ENCODE assay signal across 8 cellular contexts in the genomic region with DNA sequence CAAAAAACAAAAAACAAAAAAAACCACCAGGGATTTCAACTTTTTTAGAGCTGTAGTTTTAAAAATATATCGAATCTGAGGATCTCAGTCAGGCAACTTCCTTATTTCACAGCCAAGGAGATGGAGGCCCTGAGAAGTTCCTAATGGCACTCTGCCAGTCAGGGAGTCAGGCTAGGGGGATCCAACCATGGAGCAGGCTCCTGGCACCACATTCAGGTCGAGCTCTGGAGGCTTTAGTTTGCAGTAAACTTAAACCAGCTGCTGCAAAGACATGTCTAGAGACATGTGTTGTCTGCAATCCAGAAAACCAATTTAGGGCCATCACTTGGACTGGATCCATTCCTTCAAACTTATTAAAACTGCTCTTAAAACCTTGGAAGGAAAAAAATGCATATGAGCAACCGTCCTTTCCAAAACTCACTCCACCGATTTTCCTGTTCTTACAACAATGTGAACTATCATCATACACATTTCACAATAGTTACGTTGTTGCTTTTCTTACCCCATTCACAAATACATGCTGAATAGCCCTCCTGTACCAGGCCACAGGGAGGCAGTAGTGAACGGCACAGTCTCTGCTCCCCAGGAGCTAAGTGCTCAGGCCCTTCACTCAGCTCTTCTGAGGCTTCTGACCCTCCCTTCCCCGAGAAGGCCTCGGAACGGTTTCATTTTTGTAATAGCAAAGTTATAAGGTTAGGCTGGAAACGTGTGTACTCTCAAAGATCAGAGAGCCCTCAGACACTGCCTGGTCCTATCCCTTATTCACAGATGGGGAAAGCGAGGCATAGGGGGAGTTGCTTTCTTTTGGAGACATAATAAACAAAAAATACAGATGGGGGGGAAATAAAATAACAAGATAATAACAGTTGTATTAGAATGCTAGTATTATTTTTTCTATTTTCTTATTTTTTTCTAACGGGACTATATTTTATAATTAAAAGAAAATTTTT. TPM values are rescaled to one million over a fixed set of nuclear protein-coding genes. Genes with fewer than 3 reads are reported as not detected.
DNase-seq lines count a peak whose midpoint lies in the region; ATAC-seq, FAIRE-seq and TF ChIP-seq lines count a peak whose summit lies in the region.

No MANE protein-coding gene starts in this region.

- POLR2A ChIA-PET in HepG2 (lab: Yijun Ruan, JAX): interaction anchor here (1.0 to 1.8 kb wide), 4 partner anchors 21 to 85 kb away, joined by 3 to 8 read pairs (median 4); a partner anchor contains a TSS

- CTCF ChIA-PET in mammary epithelial cell (lab: Charles Lee; ENCODE audit: low non-redundant PET): interaction anchor here (0.6 to 0.9 kb wide), 2 partner anchors 50 to 86 kb away, joined by 3 to 4 read pairs; no protein-coding TSS in a partner anchor
- CTCF ChIA-PET in HepG2 (lab: Yijun Ruan, JAX; ENCODE audit: low intra/inter-chr PET ratio, low total read pairs): interaction anchor here (7.2 kb wide), 1 partner anchor 86 kb away, joined by 81 read pairs; no protein-coding TSS in a partner anchor

- TF ChIP-seq EP300 in HepG2 (IDR thresholded peaks at IDR 0.05; ENCODE audit: low read depth in 2 of 2, low read length in 2 of 2) (no peak), HepG2 (CRISPR knock-in tag; IDR thresholded peaks at IDR 0.05; ENCODE audit: borderline replicate concordance) (no peak), transverse colon (IDR thresholded peaks at IDR 0.05; ENCODE audit: low read depth) (no peak)

- in situ Hi-C loops in mammary epithelial cell (cut with MboI; ENCODE audit: low sequenced_read_pairs in 2 of 2): loop anchor here in 1 of 2 donors (5.0 kb wide), 1 partner anchor 92 kb away; no protein-coding TSS in a partner anchor
- in situ Hi-C loops in HepG2 (cut with HindIII; ENCODE audit: extremely low pct_ligation_motif_present, low pct_unique_long_range_greater_than_20kb): no loop called here
- in situ Hi-C loops in transverse colon (cut with MboI; ENCODE audit: low pct_ligation_motif_present in 1 of 4, low pct_unique_long_range_greater_than_20kb in 1 of 4, low sequenced_read_pairs in 3 of 4): loop anchor here in 3 of 4 donors (5.0 to 25.0 kb wide), 3 partner anchors 85 to 602 kb away; no protein-coding TSS in a partner anchor

- H3K36me3 ChIP-seq in GM23338 (ENCODE audit: insufficient read depth): no peaks in the 10 kb centered on the region; the same call in 1 of the 2 replicates
- peaks cover 6% of the 10 kb centered on the region for H3K36me3 ChIP-seq in mammary epithelial cell (ENCODE audit: insufficient read depth, low read length)
- H3K36me3 ChIP-seq in HepG2 (replicated peaks in 1 of 2; ENCODE audit: control insufficient read depth in 1 of 2, insufficient read depth in 2 of 2, low read length in 2 of 2): peaks cover 2 to 17% of the 10 kb centered on the region in 2 experiments; a peak in 4 of 5 replicates
- no peaks in the 10 kb centered on the region for H3K36me3 ChIP-seq in transverse colon

- TF ChIP-seq POLR2A in HepG2 (IDR thresholded peaks at IDR 0.05; ENCODE audit: insufficient read depth in 1 of 2, low read depth in 2 of 2, low read length in 2 of 2): no peak
- TF ChIP-seq POLR2A in transverse colon (IDR thresholded peaks at IDR 0.05): no peak

- peak; percentile 83 for FAIRE-seq in HepG2 (lab: Jason Lieb, UNC)

- H3K9me2 ChIP-seq in GM23338 (ENCODE audit: insufficient read depth): no peaks in the 10 kb centered on the region

- H3K27ac ChIP-seq in GM23338 (ENCODE audit: low read depth) (no peak overlapping the region), mammary epithelial cell (ENCODE audit: insufficient read depth, low read depth, low read length) (no peak overlapping the region), HepG2 (ENCODE audit: extremely low read length, insufficient read depth, low read length) (peak overlapping the region; percentile 2), transverse colon (peak overlapping the region; percentile 58 to 78 (median 60))

- H3F3A ChIP-seq in GM23338 (replicated peaks; ENCODE audit: low read depth): no peaks in the 10 kb centered on the region

- H3K27me3 Mint-ChIP-seq in GM23338 (ENCODE audit: insufficient read depth, low read depth, poor library complexity): peaks cover 2% of the 10 kb centered on the region

- H3K27me3 ChIP-seq in GM23338 (ENCODE audit: insufficient read depth) (no peaks in the 10 kb centered on the region), mammary epithelial cell (ENCODE audit: insufficient read depth, low read length) (no peaks in the 10 kb centered on the region), HepG2 (ENCODE audit: control insufficient read depth in 1 of 2, insufficient read depth in 2 of 2, low read length in 2 of 2) (no peaks in the 10 kb centered on the region), transverse colon (no peaks in the 10 kb centered on the region)

- H2AFZ ChIP-seq in GM23338 (no peak overlapping the region), mammary epithelial cell (ENCODE audit: low read depth, low read length) (no peak overlapping the region), HepG2 (ENCODE audit: low read length) (no peak overlapping the region)

- peaks cover 2% of the 10 kb centered on the region; the same call in 2 of the 3 replicates for H3K4me1 Mint-ChIP-seq in GM23338

- ATAC-seq in GM23338: peak; percentile 92
- peak; percentile 96 for ATAC-seq in HepG2
- no peak for ATAC-seq in GM18511 (IDR thresholded peaks at IDR 0.05; ENCODE audit: unreplicated experiment)

- H3K79me2 ChIP-seq in GM23338 (replicated peaks; ENCODE audit: insufficient read depth) (no peaks in the 10 kb centered on the region), mammary epithelial cell (ENCODE audit: insufficient read depth, low read length) (no peaks in the 10 kb centered on the region), HepG2 (ENCODE audit: insufficient read depth, low read length) (no peaks in the 10 kb centered on the region)

- no peaks in the 10 kb centered on the region; the same call in 1 of the 2 replicates for H3K4me1 ChIP-seq in GM23338 (ENCODE audit: insufficient read depth)
- peaks cover 44% of the 10 kb centered on the region for H3K4me1 ChIP-seq in mammary epithelial cell (ENCODE audit: insufficient read depth, low read length)
- peaks cover 11% of the 10 kb centered on the region for H3K4me1 ChIP-seq in HepG2 (ENCODE audit: insufficient read depth, low read length)
- peaks cover 0 to 18% (median 5%) of the 10 kb centered on the region in 4 donors for H3K4me1 ChIP-seq in transverse colon

- peaks cover 11% of the 10 kb centered on the region; the same call in 2 of the 3 replicates for H3K36me3 Mint-ChIP-seq in GM23338 (ENCODE audit: low read depth)

- H3K9me3 ChIP-seq in mammary epithelial cell (replicated peaks; ENCODE audit: insufficient read depth, low read length): no peaks in the 10 kb centered on the region
- H3K9me3 ChIP-seq in HepG2 (ENCODE audit: low read length): no peaks in the 10 kb centered on the region
- no peaks in the 10 kb centered on the region for H3K9me3 ChIP-seq in transverse colon

- peak; percentile 61 for TF ChIP-seq RAD21 in HepG2 (CRISPR knock-in tag; IDR thresholded peaks at IDR 0.05)

- H4K20me1 ChIP-seq in GM23338 (replicated peaks; ENCODE audit: insufficient read depth) (no peaks in the 10 kb centered on the region), mammary epithelial cell (ENCODE audit: insufficient read depth, low read length) (no peaks in the 10 kb centered on the region), HepG2 (ENCODE audit: insufficient read depth, low read length) (no peaks in the 10 kb centered on the region)

- no peak overlapping the region for H3K9ac ChIP-seq in mammary epithelial cell (ENCODE audit: insufficient read depth, low read length)
- no peak overlapping the region for H3K9ac ChIP-seq in HepG2 (ENCODE audit: insufficient read depth, low read depth, low read length)

- H3K4me2 ChIP-seq in GM23338: no peak overlapping the region
- no peak overlapping the region for H3K4me2 ChIP-seq in mammary epithelial cell (ENCODE audit: insufficient read depth, low read depth, low read length)
- peak overlapping the region; percentile 22; the same call in 1 of the 2 replicates for H3K4me2 ChIP-seq in HepG2 (ENCODE audit: low read depth, low read length)

- no peak overlapping the region for H3K27ac Mint-ChIP-seq in GM23338

- no TSS peak for BruUV-seq in mammary epithelial cell (replicated peaks; lab: Mats Ljungman, UMichigan)
- BruUV-seq in HepG2 (replicated peaks; lab: Mats Ljungman, UMichigan): no TSS peak

- dilution Hi-C loops in mammary epithelial cell (cut with HindIII; ENCODE audit: low sequenced_read_pairs): loop anchor here (10.0 kb wide), 1 partner anchor 235 kb away; a partner anchor contains a TSS

- WGBS in mammary epithelial cell (ENCODE audit: low coverage, missing lambda C conversion rate): 93% methylated on average over 12 of the region's 12 CpGs
- WGBS in HepG2 (ENCODE audit: low lambda C conversion rate): 45% methylated on average over 12 of the region's 12 CpGs
- 51 to 56% methylated on average over 6 to 12 of the region's 12 CpGs for WGBS in transverse colon (ENCODE audit: low coverage in 1 of 2), 2 donors

- DNase-seq in AG09309 (ENCODE audit: low read depth) (peak; percentile 55), GM23338 (ENCODE audit: low spot score) (peak; percentile 79), SIG-M5 (lab: John Stamatoyannopoulos, UW) (peak; percentile 64), mammary epithelial cell (no peak), HepG2 (ENCODE audit: low spot score) (peak; percentile 74), transverse colon (peak; percentile 66), NCI-H1930 (lab: John Stamatoyannopoulos, UW) (no peak)

- intact Hi-C loops in mammary epithelial cell (cut with micrococcal nuclease): loop anchor here (1.0 to 5.0 kb wide), 3 partner anchors 52 to 602 kb away; a partner anchor contains a TSS
- intact Hi-C loops in HepG2 (cut with micrococcal nuclease; ENCODE audit: unreplicated experiment): loop anchor here (1.0 kb wide), 2 partner anchors 86 to 259 kb away; no protein-coding TSS in a partner anchor
- intact Hi-C loops in transverse colon (cut with DNase I; ENCODE audit: low total_unique reads): loop anchor here (10.0 kb wide), 1 partner anchor 235 kb away; a partner anchor contains a TSS

- peak; percentile 59 for TF ChIP-seq CTCF in AG09309 (IDR thresholded peaks at IDR 0.05; ENCODE audit: control insufficient read depth, insufficient read depth, low read depth, low read length, missing control alignments)
- TF ChIP-seq CTCF in GM23338 (conservative IDR thresholded peaks at IDR 0.05; ENCODE audit: low read depth in 2 of 2): peak; percentile 78 to 81
- TF ChIP-seq CTCF in mammary epithelial cell (conservative IDR thresholded peaks at IDR 0.05 in 1 of 2, IDR thresholded peaks at IDR 0.05 in 1 of 2; ENCODE audit: extremely low read depth in 1 of 2, insufficient read depth in 1 of 2, low read depth in 1 of 2, low read length in 2 of 2): peak; percentile 38 to 42
- TF ChIP-seq CTCF in HepG2 (CRISPR knock-in tag; IDR thresholded peaks at IDR 0.05): peak; percentile 68
- peak; percentile 39 to 53 (median 47) for TF ChIP-seq CTCF in transverse colon (IDR thresholded peaks at IDR 0.05)

- no peaks in the 10 kb centered on the region for H3K9me3 Mint-ChIP-seq in GM23338

- no peak overlapping the region for H3K4me3 Mint-ChIP-seq in GM23338

- H3K4me3 ChIP-seq in AG09309 (ENCODE audit: control insufficient read depth, low read depth, low read length): no peak overlapping the region
- no peak overlapping the region for H3K4me3 ChIP-seq in GM23338
- H3K4me3 ChIP-seq in mammary epithelial cell (replicated peaks in 1 of 3; ENCODE audit: insufficient read depth in 1 of 3, low read depth in 2 of 3, low read length in 3 of 3): no peak overlapping the region
- H3K4me3 ChIP-seq in HepG2 (replicated peaks in 1 of 3; ENCODE audit: insufficient read depth in 1 of 3, low read depth in 2 of 3, low read length in 3 of 3): no peak overlapping the region
- H3K4me3 ChIP-seq in transverse colon: no peak overlapping the region

RNA-seq across cellular contexts. Expression of a gene that starts 20.1 kb away (rescaled TPM):
- 13.3 and 15.3 TPM in 2 replicates for total RNA-seq in GM23338 (2014; rRNA removed; shearing (Covaris generic))
- polyA plus RNA-seq in GM23338 (2016; fragmentation: Nextera tagmentation; extraction: Ambion mirVana) (11.0 and 11.3 TPM in 2 replicates), mammary epithelial cell (23.4 TPM), HepG2 (2011; rRNA removed) (21.0 and 23.2 TPM in 2 replicates)
- total RNA-seq in mammary epithelial cell (10 to 100 TPM; 15.2 to 29.3 TPM), HepG2 (2016; rRNA removed; fragmentation: Illumina TruSeq; extraction: Trizol) (25.7 and 37.0 TPM in 2 replicates), transverse colon (10 to 100 TPM in 1 of 4 donors, 1 to 10 TPM in 3; 2.2 to 10.3 (median 8.5) TPM)
- 52.3 TPM for polyA minus RNA-seq in mammary epithelial cell
- total RNA-seq in HepG2 (2016; cell fraction: cytosol; rRNA removed; fragmentation: Illumina TruSeq; extraction: Trizol; ENCODE audit: low read depth): 4.3 and 5.1 TPM in 2 replicates
- 25.2 and 37.3 TPM in 2 replicates for total RNA-seq in HepG2 (2016; cell fraction: insoluble cytoplasmic fraction; rRNA removed; fragmentation: Illumina TruSeq; extraction: Trizol)
- 14.7 and 16.2 TPM in 2 replicates for total RNA-seq in HepG2 (2016; cell fraction: membrane; rRNA removed; fragmentation: Illumina TruSeq; extraction: Trizol)
- total RNA-seq in HepG2 (2016; cell fraction: nucleus; rRNA removed; fragmentation: Illumina TruSeq; extraction: Trizol): 30.4 and 35.0 TPM in 2 replicates
- polyA plus RNA-seq in HepG2 (2011; cell fraction: cytosol; rRNA removed): 21.9 and 27.5 TPM in 2 replicates
- polyA plus RNA-seq in HepG2 (2011; cell fraction: nucleus; rRNA removed): 11.4 TPM in 2 replicates
- polyA plus RNA-seq in HepG2 (2012): 13.7 and 19.5 TPM in 2 replicates
- polyA plus RNA-seq in HepG2 (2016; cell fraction: cytosol; fragmentation: Illumina TruSeq; extraction: Trizol; ENCODE audit: low read depth): 5.2 and 6.1 TPM in 2 replicates
- polyA plus RNA-seq in HepG2 (2016; cell fraction: insoluble cytoplasmic fraction; fragmentation: Illumina TruSeq; extraction: Trizol; ENCODE audit: low read depth): 20.1 and 21.3 TPM in 2 replicates
- polyA plus RNA-seq in HepG2 (2016; cell fraction: membrane; fragmentation: Illumina TruSeq; extraction: Trizol; ENCODE audit: low read depth): 10.2 and 12.2 TPM in 2 replicates
- polyA plus RNA-seq in HepG2 (2016; cell fraction: nucleus; fragmentation: Illumina TruSeq; extraction: Trizol; ENCODE audit: insufficient read depth, low read depth): 32.4 and 36.2 TPM in 2 replicates
- polyA minus RNA-seq in HepG2 (2011; rRNA and poly(A)+ RNA removed; ENCODE audit: low replicate concordance): 79.7 and 80.7 TPM in 2 replicates
- polyA minus RNA-seq in HepG2 (2011; cell fraction: cytosol; rRNA and poly(A)+ RNA removed): 17.0 and 17.7 TPM in 2 replicates
- polyA minus RNA-seq in HepG2 (2011; cell fraction: nucleus; rRNA and poly(A)+ RNA removed): 15.6 and 15.8 TPM in 2 replicates

RNA-seq across cellular contexts. Expression of a gene that starts 50.9 kb away (rescaled TPM):
- 10.2 and 11.8 TPM in 2 replicates for total RNA-seq in GM23338 (2014; rRNA removed; shearing (Covaris generic))
- polyA plus RNA-seq in GM23338 (2016; fragmentation: Nextera tagmentation; extraction: Ambion mirVana): 11.3 and 12.5 TPM in 2 replicates
- total RNA-seq in mammary epithelial cell: 10 to 100 TPM in 1 of 2 donors, 1 to 10 TPM in 1; 6.2 to 37.2 TPM
- 60.1 TPM for polyA plus RNA-seq in mammary epithelial cell
- 39.5 TPM for polyA minus RNA-seq in mammary epithelial cell
- total RNA-seq in HepG2 (2016; rRNA removed; fragmentation: Illumina TruSeq; extraction: Trizol): 1.6 and 4.3 TPM in 2 replicates
- total RNA-seq in HepG2 (2016; cell fraction: cytosol; rRNA removed; fragmentation: Illumina TruSeq; extraction: Trizol; ENCODE audit: low read depth): 0.79 and 1.0 TPM in 2 replicates
- total RNA-seq in HepG2 (2016; cell fraction: insoluble cytoplasmic fraction; rRNA removed; fragmentation: Illumina TruSeq; extraction: Trizol): 1.7 and 3.8 TPM in 2 replicates
- total RNA-seq in HepG2 (2016; cell fraction: membrane; rRNA removed; fragmentation: Illumina TruSeq; extraction: Trizol): 2.3 and 2.6 TPM in 2 replicates
- total RNA-seq in HepG2 (2016; cell fraction: nucleus; rRNA removed; fragmentation: Illumina TruSeq; extraction: Trizol): 4.3 and 4.4 TPM in 2 replicates
- 40.7 and 47.7 TPM in 2 replicates for polyA plus RNA-seq in HepG2 (2011; rRNA removed)
- 43.8 and 46.4 TPM in 2 replicates for polyA plus RNA-seq in HepG2 (2011; cell fraction: cytosol; rRNA removed)
- polyA plus RNA-seq in HepG2 (2011; cell fraction: nucleus; rRNA removed): 49.0 and 56.6 TPM in 2 replicates
- 26.9 and 29.1 TPM in 2 replicates for polyA plus RNA-seq in HepG2 (2012)
- 4.3 and 5.2 TPM in 2 replicates for polyA plus RNA-seq in HepG2 (2016; cell fraction: cytosol; fragmentation: Illumina TruSeq; extraction: Trizol; ENCODE audit: low read depth)
- 19.3 and 22.7 TPM in 2 replicates for polyA plus RNA-seq in HepG2 (2016; cell fraction: insoluble cytoplasmic fraction; fragmentation: Illumina TruSeq; extraction: Trizol; ENCODE audit: low read depth)
- 3.2 and 3.3 TPM in 2 replicates for polyA plus RNA-seq in HepG2 (2016; cell fraction: membrane; fragmentation: Illumina TruSeq; extraction: Trizol; ENCODE audit: low read depth)
- 26.1 and 26.5 TPM in 2 replicates for polyA plus RNA-seq in HepG2 (2016; cell fraction: nucleus; fragmentation: Illumina TruSeq; extraction: Trizol; ENCODE audit: insufficient read depth, low read depth)
- 30.4 and 51.6 TPM in 2 replicates for polyA minus RNA-seq in HepG2 (2011; rRNA and poly(A)+ RNA removed; ENCODE audit: low replicate concordance)
- 17.5 and 20.8 TPM in 2 replicates for polyA minus RNA-seq in HepG2 (2011; cell fraction: cytosol; rRNA and poly(A)+ RNA removed)
- polyA minus RNA-seq in HepG2 (2011; cell fraction: nucleus; rRNA and poly(A)+ RNA removed): 17.8 and 23.6 TPM in 2 replicates
- 10 to 100 TPM; 43.8 to 78.9 (median 55.9) TPM for total RNA-seq in transverse colon

Comparison
In these comparisons a context has a peak if more than half of its experiments do, and no peak if none do; other contexts are left out.
1. DNase-seq: peak in AG09309 (single experiment), GM23338 (single experiment), SIG-M5 (single experiment), HepG2 (single experiment) and transverse colon (single experiment); none in mammary epithelial cell (single experiment) and NCI-H1930 (0 of 2).
2. H3K27ac ChIP-seq: peak in HepG2 (single experiment) and transverse colon (4 of 4); none in GM23338 (single experiment) and mammary epithelial cell (single experiment).
3. Peak in every context shown above with its lines, with median percentiles within 50 percentile points of each other: CTCF ChIP-seq.